Comparison of ENCODE assay signal across 11 cellular contexts in genomic region chr6:140388141-140388802, GRCh38.
"Had no signal": no experiment of that assay in that cellular context is flagged by ENCODE, and none has a peak within 500 bp of the region (broad histone marks: within the 10 kb centered on the region; RNA-seq: fewer than 3 reads in every experiment).

No MANE protein-coding gene starts in this region.

- H3K27ac ChIP-seq: brain microvascular endothelial cell, gastrocnemius medialis, heart right ventricle, stomach had no signal

- DNase-seq: activated CD4-positive, alpha-beta memory T cell treated with anti-CD3 and anti-CD28 coated beads for 36 hours; activated gamma-delta T cell; activated T-cell treated with anti-CD3 and anti-CD28 coated beads, Interleukin-2, amount 50 U/mL, for 48 hours; brain microvascular endothelial cell; endodermal cell; gastrocnemius medialis; heart right ventricle; stimulated activated CD4-positive, alpha-beta T cell treated with anti-CD3 and anti-CD28 coated beads, Interleukin-4, amount 100 ng/mL, for 4 hours; stomach had no signal

- H3K27ac Mint-ChIP-seq: activated CD4-positive, alpha-beta memory T cell treated with anti-CD3 and anti-CD28 coated beads for 36 hours; activated naive CD8-positive, alpha-beta T cell; endodermal cell had no signal

- H3K27me3 ChIP-seq: brain microvascular endothelial cell, gastrocnemius medialis, heart right ventricle, stomach had no signal

- H3K4me1 ChIP-seq: gastrocnemius medialis, heart right ventricle, stomach had no signal

- H3K4me3 Mint-ChIP-seq: activated CD4-positive, alpha-beta memory T cell treated with anti-CD3 and anti-CD28 coated beads for 36 hours; activated naive CD8-positive, alpha-beta T cell; endodermal cell had no signal

- ATAC-seq: esophagus mucosa, gastrocnemius medialis, heart right ventricle had no signal

- H3K4me3 ChIP-seq: gastrocnemius medialis, heart right ventricle, stomach had no signal

- H3K4me1 Mint-ChIP-seq: endodermal cell had no signal

- H3K9me3 ChIP-seq: gastrocnemius medialis had no signal

- H3K36me3 ChIP-seq: brain microvascular endothelial cell, gastrocnemius medialis, heart right ventricle, stomach had no signal

- H3K36me3 Mint-ChIP-seq: activated naive CD8-positive, alpha-beta T cell had no signal
